In genomic region chrX:47658684-47659515, GRCh38 we compare ENCODE assay signal across 8 cellular contexts. TPM values are rescaled to one million over a fixed set of nuclear protein-coding genes. Genes with fewer than 3 reads are reported as not detected.
A peak's percentile ranks its signal among the peaks of the same experiment; 100 is the strongest.
DNase-seq lines count a peak whose midpoint lies in the region; ATAC-seq and TF ChIP-seq lines count a peak whose summit lies in the region.

A gene with protein sequence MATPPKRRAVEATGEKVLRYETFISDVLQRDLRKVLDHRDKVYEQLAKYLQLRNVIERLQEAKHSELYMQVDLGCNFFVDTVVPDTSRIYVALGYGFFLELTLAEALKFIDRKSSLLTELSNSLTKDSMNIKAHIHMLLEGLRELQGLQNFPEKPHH (minus strand): TSS chrX:47659180. CDS start chrX:47658927, 253 bp downstream.

- no peak for TF ChIP-seq CTCF in ascending aorta (IDR thresholded peaks at IDR 0.05)
- TF ChIP-seq CTCF in right atrium auricular region (IDR thresholded peaks at IDR 0.05), result no peak
- TF ChIP-seq CTCF in vagina (IDR thresholded peaks at IDR 0.05), result no peak

- H3K9me3 ChIP-seq in ascending aorta, result no peaks in the 10 kb centered on the region
- H3K9me3 ChIP-seq in right atrium auricular region, result no peaks in the 10 kb centered on the region
- no peaks in the 10 kb centered on the region for H3K9me3 ChIP-seq in vagina

- no peaks in the 10 kb centered on the region for H3K27me3 Mint-ChIP-seq in T-helper 2 cell treated with Interferon-gamma antibody and Interleukin-4, amounts not matched to agents 5 μg/mL and 100 μg/mL, for 36 hours (ENCODE audit: low read depth)

- intact Hi-C loops in ascending aorta (cut with DNase I) (loop anchor here (1.0 to 10.0 kb wide), 4 partner anchors 9 to 464 kb away; partner anchors contain the start of genes ELK1, UBA1 and ZNF81), vagina (cut with DNase I) (no loop called here)

- peaks cover 5% of the 10 kb centered on the region for H3K9me3 Mint-ChIP-seq in T-helper 2 cell treated with Interferon-gamma antibody and Interleukin-4, amounts not matched to agents 5 μg/mL and 100 μg/mL, for 36 hours

- H3K36me3 ChIP-seq in ascending aorta (peaks cover 0 to 8% of the 10 kb centered on the region in 2 donors), right atrium auricular region (peaks cover 15% of the 10 kb centered on the region), vagina (no peaks in the 10 kb centered on the region)

- H3K4me1 ChIP-seq in ascending aorta (no peaks in the 10 kb centered on the region), right atrium auricular region (peaks cover 0 to 4% of the 10 kb centered on the region in 2 donors), vagina (no peaks in the 10 kb centered on the region)

- peaks cover 25% of the 10 kb centered on the region for H3K4me1 Mint-ChIP-seq in T-helper 2 cell treated with Interferon-gamma antibody and Interleukin-4, amounts not matched to agents 5 μg/mL and 100 μg/mL, for 36 hours (ENCODE audit: low read depth)

- DNase-seq in NCI-H1930 (lab: John Stamatoyannopoulos, UW) (peak; percentile 83 to 90), ascending aorta (ENCODE audit: low spot score in 2 of 2) (peak; percentile 79 to 96), right atrium auricular region (ENCODE audit: low spot score) (peak; percentile 93), putamen (ENCODE audit: low spot score) (peak; percentile 91), vagina (ENCODE audit: extremely low spot score in 2 of 2) (peak; percentile 94 to 96)
- peak; percentile 90 for DNase-seq in T-helper 2 cell treated with Interferon-gamma antibody and Interleukin-4, amounts not matched to agents 5 μg/mL and 100 μg/mL, for 36 hours (ENCODE audit: low spot score)

- peaks cover 32% of the 10 kb centered on the region for H3K36me3 Mint-ChIP-seq in T-helper 2 cell treated with Interferon-gamma antibody and Interleukin-4, amounts not matched to agents 5 μg/mL and 100 μg/mL, for 36 hours (ENCODE audit: low read depth)

- H3K27me3 ChIP-seq in ascending aorta (no peaks in the 10 kb centered on the region), right atrium auricular region (no peaks in the 10 kb centered on the region), vagina (no peaks in the 10 kb centered on the region)

- TF ChIP-seq POLR2A in vagina (IDR thresholded peaks at IDR 0.05), result peak in 1 of 2 donors; percentile 70

- H3K27ac Mint-ChIP-seq in T-helper 2 cell treated with Interferon-gamma antibody and Interleukin-4, amounts not matched to agents 5 μg/mL and 100 μg/mL, for 36 hours, result peak within 1 kb of the TSS; percentile 98

- H3K27ac ChIP-seq in ascending aorta (peak within 1 kb of the TSS; percentile 95 to 96), right atrium auricular region (peak within 1 kb of the TSS; percentile 90 to 92), vagina (peak within 1 kb of the TSS; percentile 90)

- peak within 1 kb of the TSS; percentile 58 to 74 for H3K4me3 ChIP-seq in ascending aorta
- peak within 1 kb of the TSS; percentile 58 to 60 for H3K4me3 ChIP-seq in right atrium auricular region
- H3K4me3 ChIP-seq in vagina, result peak within 1 kb of the TSS; percentile 56 to 65

- ATAC-seq in GM18498 (IDR thresholded peaks at IDR 0.05; ENCODE audit: unreplicated experiment) (peak; percentile 85), HG02943 (IDR thresholded peaks at IDR 0.05; ENCODE audit: low read depth, unreplicated experiment) (peak; percentile 80)

- H3K4me3 Mint-ChIP-seq in T-helper 2 cell treated with Interferon-gamma antibody and Interleukin-4, amounts not matched to agents 5 μg/mL and 100 μg/mL, for 36 hours, result peak within 1 kb of the TSS; percentile 89

RNA-seq across cellular contexts. Expression of the gene that starts here (rescaled TPM):
- total RNA-seq in ascending aorta (63.6 TPM), right atrium auricular region (100 to 1,000 TPM; 108 to 158 TPM), vagina (93.3 TPM)

Comparison
In these comparisons a context has a peak if more than half of its experiments do, and no peak if none do; other contexts are left out.
1. Peak in every context shown above with its lines: DNase-seq, ATAC-seq, H3K4me3 ChIP-seq and H3K27ac ChIP-seq.